ENCODE assay signal across 8 cellular contexts in genomic region chr18:13548944-13549878, GRCh38.
DNase-seq lines count a peak whose midpoint lies in the region; ATAC-seq and TF ChIP-seq lines count a peak whose summit lies in the region.
"Had no signal": no experiment of that assay in that cellular context is flagged by ENCODE, and none has a peak within 500 bp of the region (broad histone marks: within the 10 kb centered on the region; RNA-seq: fewer than 3 reads in every experiment).

No MANE protein-coding gene starts in this region.

- no peaks in the 10 kb centered on the region for H3K27me3 ChIP-seq in stomach

- DNase-seq in chondrocyte (ENCODE audit: low spot score) (no peak), stomach (no peak)
- no peak for DNase-seq in stimulated activated CD4-positive, alpha-beta T cell treated with anti-CD3 and anti-CD28 coated beads, Interleukin-15, amount 100 ng/mL, for 24 hours
- no peak for DNase-seq in activated CD4-positive, alpha-beta memory T cell treated with anti-CD3 and anti-CD28 coated beads for 36 hours
- DNase-seq in activated CD4-positive, alpha-beta T cell treated with anti-CD3 and anti-CD28 coated beads for 4 hours = no peak
- DNase-seq: stimulated activated CD4-positive, alpha-beta T cell treated with anti-CD3 and anti-CD28 coated beads, Interleukin-4, amount 100 ng/mL, for 24 hours had no signal

- TF ChIP-seq CTCF in chondrocyte (IDR thresholded peaks at IDR 0.05) (no peak), stomach (IDR thresholded peaks at IDR 0.05) (no peak)

- peak overlapping the region in 4 of 5 donors; percentile 11 to 74 (median 59) for H3K27ac ChIP-seq in stomach

- H3K9me3 Mint-ChIP-seq in chondrocyte (ENCODE audit: low read depth) = no peaks in the 10 kb centered on the region
- no peaks in the 10 kb centered on the region for H3K9me3 Mint-ChIP-seq in activated CD4-positive, alpha-beta memory T cell treated with anti-CD3 and anti-CD28 coated beads for 36 hours

- no peak overlapping the region for H3K4me3 ChIP-seq in stomach

- no peaks in the 10 kb centered on the region for H3K9me3 ChIP-seq in stomach

- TF ChIP-seq EP300 in stomach (IDR thresholded peaks at IDR 0.05) = no peak

- intact Hi-C loops in stomach (cut with DNase I; ENCODE audit: low total_unique reads) = no loop called here
- intact Hi-C loops in activated CD4-positive, alpha-beta memory T cell treated with anti-CD3 and anti-CD28 coated beads for 36 hours (cut with micrococcal nuclease) = no loop called here

- peak overlapping the region; percentile 58 for H3K27ac Mint-ChIP-seq in chondrocyte (ENCODE audit: unreplicated experiment)
- H3K27ac Mint-ChIP-seq in activated CD4-positive, alpha-beta memory T cell treated with anti-CD3 and anti-CD28 coated beads for 36 hours = no peak overlapping the region

- peaks cover 7% of the 10 kb centered on the region for H3K36me3 Mint-ChIP-seq in chondrocyte (ENCODE audit: low read depth)
- peaks cover 10% of the 10 kb centered on the region for H3K36me3 Mint-ChIP-seq in activated CD4-positive, alpha-beta memory T cell treated with anti-CD3 and anti-CD28 coated beads for 36 hours

- WGBS in stomach, 5 donors = 53 to 71% (median 65%) methylated on average over 7 of the region's 7 CpGs

- ATAC-seq in GM19397 (IDR thresholded peaks at IDR 0.05; ENCODE audit: unreplicated experiment) (peak; percentile 68), HG03108 (IDR thresholded peaks at IDR 0.05; ENCODE audit: unreplicated experiment) (peak; percentile 86)

- H3K4me1 Mint-ChIP-seq in chondrocyte (ENCODE audit: low read depth) = peaks cover 35% of the 10 kb centered on the region
- H3K4me1 Mint-ChIP-seq in activated CD4-positive, alpha-beta memory T cell treated with anti-CD3 and anti-CD28 coated beads for 36 hours (ENCODE audit: low read depth) = no peaks in the 10 kb centered on the region

- no peaks in the 10 kb centered on the region for H3K27me3 Mint-ChIP-seq in chondrocyte (ENCODE audit: low read depth)
- no peaks in the 10 kb centered on the region for H3K27me3 Mint-ChIP-seq in activated CD4-positive, alpha-beta memory T cell treated with anti-CD3 and anti-CD28 coated beads for 36 hours

- H3K4me3 Mint-ChIP-seq in chondrocyte (ENCODE audit: unreplicated experiment) = no peak overlapping the region
- no peak overlapping the region for H3K4me3 Mint-ChIP-seq in activated CD4-positive, alpha-beta memory T cell treated with anti-CD3 and anti-CD28 coated beads for 36 hours

- no peak for TF ChIP-seq POLR2A in stomach (IDR thresholded peaks at IDR 0.05)

- no peaks in the 10 kb centered on the region for H3K36me3 ChIP-seq in stomach

- H3K4me1 ChIP-seq in stomach = peaks cover 6 to 38% (median 19%) of the 10 kb centered on the region in 4 donors

- POLR2A ChIA-PET in activated CD4-positive, alpha-beta memory T cell treated with anti-CD3 and anti-CD28 coated beads for 36 hours (lab: Charles Lee) = no interaction called here

- CTCF ChIA-PET in activated CD4-positive, alpha-beta memory T cell treated with anti-CD3 and anti-CD28 coated beads for 36 hours (lab: Charles Lee) = interaction anchor here (1.1 to 1.8 kb wide), 4 partner anchors 9 to 333 kb away, joined by 3 to 10 read pairs (median 4); no protein-coding TSS in a partner anchor
